Comparison of ENCODE assay signal across 8 cellular contexts in the genomic region with DNA sequence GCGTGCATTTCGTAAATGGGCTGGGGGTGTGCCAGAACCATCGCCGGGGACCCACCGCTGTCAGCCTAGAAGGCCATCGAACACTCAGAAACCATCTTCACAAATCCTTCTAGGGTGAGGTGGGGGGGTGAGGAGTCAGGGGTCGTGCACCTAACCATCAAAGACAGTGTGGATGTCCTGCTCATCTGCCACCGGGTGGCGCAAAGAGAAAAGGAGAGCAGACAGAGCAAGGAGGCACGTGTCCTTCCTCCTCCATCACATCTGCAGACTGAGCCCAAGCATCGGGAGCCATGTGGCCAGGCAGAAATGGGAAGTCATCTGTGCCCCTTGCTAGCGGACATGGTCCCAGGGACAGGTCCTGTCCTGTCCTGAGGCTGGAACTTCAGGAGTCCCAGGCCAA.
DNase-seq lines count a peak whose midpoint lies in the region; ATAC-seq and TF ChIP-seq lines count a peak whose summit lies in the region.

No MANE protein-coding gene starts in this region.

- TF ChIP-seq CTCF in GM20000 (IDR thresholded peaks at IDR 0.05; ENCODE audit: extremely low read depth, missing control alignments) = no peak

- H3K4me3 ChIP-seq in iPS DF 6.9 (ENCODE audit: low read length) = no peak overlapping the region

- H3K27ac ChIP-seq in iPS DF 6.9 (ENCODE audit: low read length) = no peak overlapping the region

- no peaks in the 10 kb centered on the region for H3K27me3 ChIP-seq in iPS DF 6.9 (ENCODE audit: control insufficient read depth, insufficient read depth, low read length)

- WGBS in iPS DF 6.9 (ENCODE audit: insufficient coverage, insufficient read length) = no CpG with 5 or more reads among the region's 12 CpGs

- H3K9me3 ChIP-seq in iPS DF 6.9 (ENCODE audit: control insufficient read depth, insufficient read depth, low read length) = no peaks in the 10 kb centered on the region

- ATAC-seq in HG02759 (IDR thresholded peaks at IDR 0.05; ENCODE audit: unreplicated experiment) (no peak), GM18519 (IDR thresholded peaks at IDR 0.05; ENCODE audit: low FRiP score, unreplicated experiment) (no peak)

- peak; percentile 63 for DNase-seq in CD1c-positive myeloid dendritic cell (ENCODE audit: extremely low spot score)
- peak; percentile 72 for DNase-seq in GM20000 (ENCODE audit: low spot score)
- DNase-seq in NCI-H69 (lab: John Stamatoyannopoulos, UW) = peak; percentile 73
- peak; percentile 75 for DNase-seq in amniotic epithelial cell (ENCODE audit: low read depth)
- peak; percentile 73 for DNase-seq in iPS DF 6.9 (ENCODE audit: low read depth, low spot score)
- peak; percentile 23 to 37 for DNase-seq in stimulated activated CD4-positive, alpha-beta T cell treated with anti-CD3 and anti-CD28 coated beads, Interleukin-2, amount 100 ng/mL, for 24 hours

- H3K36me3 ChIP-seq in iPS DF 6.9 (ENCODE audit: control insufficient read depth, insufficient read depth, low read length) = no peaks in the 10 kb centered on the region

- H3K4me1 ChIP-seq in iPS DF 6.9 (ENCODE audit: control insufficient read depth, insufficient read depth, low read length) = no peaks in the 10 kb centered on the region; the same call in 1 of the 2 replicates
